ENCODE assay signal across 9 cellular contexts in the genomic region with DNA sequence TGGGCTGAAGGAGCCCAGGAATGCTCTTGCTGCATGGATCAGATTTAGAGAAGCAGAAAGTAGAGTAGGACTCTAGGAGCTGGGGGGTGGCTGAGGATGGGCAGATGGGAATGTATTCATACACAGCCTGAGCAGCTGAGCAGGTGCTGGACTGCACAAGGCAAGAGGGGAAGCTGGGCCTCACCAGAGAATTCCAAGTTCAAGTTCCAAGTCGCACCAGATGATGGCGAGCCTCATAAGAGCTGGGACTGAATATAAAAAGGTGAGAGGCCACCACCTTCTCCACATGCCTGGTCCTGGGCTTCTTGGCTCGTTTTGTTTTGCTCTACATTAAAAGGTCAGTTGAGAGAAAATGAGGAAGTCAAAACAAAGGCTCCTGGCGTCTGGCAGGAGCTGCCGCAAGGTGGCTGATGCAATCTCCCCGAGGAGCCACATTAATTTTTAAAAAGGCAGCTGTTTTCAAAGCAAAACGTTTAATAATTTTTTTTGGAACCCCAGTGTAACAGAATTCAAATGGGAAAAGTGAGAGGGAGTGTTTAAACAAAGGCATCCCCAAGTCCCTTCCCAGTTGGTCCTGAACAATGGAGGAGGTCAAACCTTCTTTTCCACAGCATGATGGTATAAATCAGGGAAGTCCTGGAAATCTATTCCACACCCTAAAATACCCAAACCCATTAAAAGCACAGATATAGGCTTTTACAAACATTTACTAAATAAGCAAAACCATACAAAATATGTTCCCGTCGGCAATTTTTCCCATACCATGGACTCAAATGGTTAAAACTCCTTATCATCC. TPM values are rescaled to one million over a fixed set of nuclear protein-coding genes. Genes with fewer than 3 reads are reported as not detected.
DNase-seq lines count a peak whose midpoint lies in the region; ATAC-seq and TF ChIP-seq lines count a peak whose summit lies in the region.
"Had no signal": no experiment of that assay in that cellular context is flagged by ENCODE, and none has a peak within 500 bp of the region (broad histone marks: within the 10 kb centered on the region; RNA-seq: fewer than 3 reads in every experiment).

No MANE protein-coding gene starts in this region.

- WGBS in adipose tissue, 3 donors = 35 to 60% (median 39%) methylated on average over 9 of the region's 9 CpGs
- 78 to 81% methylated on average over 8 of the region's 9 CpGs for WGBS in mesodermal cell (ENCODE audit: insufficient coverage in 2 of 2), 2 experiments

- H3K27me3 ChIP-seq in HL-60 (ENCODE audit: insufficient read depth, poor library complexity, severe bottlenecking) = no peaks in the 10 kb centered on the region

- DNase-seq in HL-60 (ENCODE audit: low read depth in 1 of 2, low spot score in 1 of 2) = peak in 1 of 2 experiments; percentile 82
- no peak for DNase-seq in AG08396 (ENCODE audit: low spot score)
- no peak for DNase-seq in activated CD4-positive, CD25-positive, alpha-beta regulatory T cell treated with anti-CD3 and anti-CD28 coated beads, Interleukin-2, amount 50 U/mL, for 72 hours
- DNase-seq: amniotic stem cell had no signal

- peak overlapping the region; percentile 6; the same call in 1 of the 2 replicates for H3K27ac ChIP-seq in C4-2B
- peak overlapping the region; percentile 92 for H3K27ac ChIP-seq in HL-60 (replicated peaks)
- H3K27ac ChIP-seq in adipose tissue (ENCODE audit: low read depth, low read length) = peak overlapping the region; percentile 7
- H3K27ac ChIP-seq in mesodermal cell (ENCODE audit: low read depth, low read length, severe bottlenecking) = peak overlapping the region; percentile 92

- peaks cover 17% of the 10 kb centered on the region for H3K9me3 ChIP-seq in mesodermal cell (ENCODE audit: control insufficient read depth, low read length)

- ATAC-seq in GM19455 (IDR thresholded peaks at IDR 0.05; ENCODE audit: unreplicated experiment) = no peak
- no peak for ATAC-seq in HG03460 (IDR thresholded peaks at IDR 0.05; ENCODE audit: unreplicated experiment)

- no peak overlapping the region for H3K4me3 ChIP-seq in HL-60 (replicated peaks; ENCODE audit: insufficient read depth, low read length)
- H3K4me3 ChIP-seq in mesodermal cell (ENCODE audit: extremely low read depth, insufficient read depth, low read length, poor library complexity, severe bottlenecking) = no peak overlapping the region

- peaks cover 26% of the 10 kb centered on the region for H3K4me1 ChIP-seq in mesodermal cell (ENCODE audit: control insufficient read depth, insufficient read depth, low read length, poor library complexity, severe bottlenecking)

- H3K36me3 ChIP-seq in mesodermal cell (ENCODE audit: control insufficient read depth, insufficient read depth, low read length) = peaks cover 38% of the 10 kb centered on the region

- TF ChIP-seq CTCF in C4-2B (conservative IDR thresholded peaks at IDR 0.05) = no peak
- TF ChIP-seq CTCF in HL-60 (IDR thresholded peaks at IDR 0.05; ENCODE audit: insufficient read depth, low read length) = no peak

RNA-seq across cellular contexts. Expression of gene CYREN, which starts 9.5 kb away (rescaled TPM):
- 10 to 100 TPM; 16.4 to 27.6 (median 26.3) TPM for polyA plus RNA-seq in adipose tissue
- polyA plus RNA-seq in mesodermal cell (2013, experiment 1 of 2) = 33.4 TPM
- 35.1 TPM for polyA plus RNA-seq in mesodermal cell (2013, experiment 2 of 2)

RNA-seq across cellular contexts. Expression of gene TMEM140, which starts 13.2 kb away (rescaled TPM):
- 10 to 100 TPM in 2 of 3 donors, 1 to 10 TPM in 1; 6.2 to 26.2 (median 14.7) TPM for polyA plus RNA-seq in adipose tissue
- not detected for polyA plus RNA-seq in mesodermal cell (2013, experiment 1 of 2)
- not detected for polyA plus RNA-seq in mesodermal cell (2013, experiment 2 of 2)

RNA-seq across cellular contexts. Expression of gene WDR91, which starts 50.3 kb away (rescaled TPM):
- 10 to 100 TPM in 1 of 3 donors, 1 to 10 TPM in 2; 7.3 to 18.4 (median 7.9) TPM for polyA plus RNA-seq in adipose tissue
- 12.4 TPM for polyA plus RNA-seq in mesodermal cell (2013, experiment 1 of 2)
- polyA plus RNA-seq in mesodermal cell (2013, experiment 2 of 2) = 8.1 TPM

Comparison
In these comparisons a context has a peak if more than half of its experiments do, and no peak if none do; other contexts are left out.
1. H3K27ac ChIP-seq: peak in every context shown above with its lines; median percentile 92 in HL-60; 92 in mesodermal cell; 7 in adipose tissue; 6 in C4-2B.